Comparison of ENCODE assay signal across 8 cellular contexts in the genomic region with DNA sequence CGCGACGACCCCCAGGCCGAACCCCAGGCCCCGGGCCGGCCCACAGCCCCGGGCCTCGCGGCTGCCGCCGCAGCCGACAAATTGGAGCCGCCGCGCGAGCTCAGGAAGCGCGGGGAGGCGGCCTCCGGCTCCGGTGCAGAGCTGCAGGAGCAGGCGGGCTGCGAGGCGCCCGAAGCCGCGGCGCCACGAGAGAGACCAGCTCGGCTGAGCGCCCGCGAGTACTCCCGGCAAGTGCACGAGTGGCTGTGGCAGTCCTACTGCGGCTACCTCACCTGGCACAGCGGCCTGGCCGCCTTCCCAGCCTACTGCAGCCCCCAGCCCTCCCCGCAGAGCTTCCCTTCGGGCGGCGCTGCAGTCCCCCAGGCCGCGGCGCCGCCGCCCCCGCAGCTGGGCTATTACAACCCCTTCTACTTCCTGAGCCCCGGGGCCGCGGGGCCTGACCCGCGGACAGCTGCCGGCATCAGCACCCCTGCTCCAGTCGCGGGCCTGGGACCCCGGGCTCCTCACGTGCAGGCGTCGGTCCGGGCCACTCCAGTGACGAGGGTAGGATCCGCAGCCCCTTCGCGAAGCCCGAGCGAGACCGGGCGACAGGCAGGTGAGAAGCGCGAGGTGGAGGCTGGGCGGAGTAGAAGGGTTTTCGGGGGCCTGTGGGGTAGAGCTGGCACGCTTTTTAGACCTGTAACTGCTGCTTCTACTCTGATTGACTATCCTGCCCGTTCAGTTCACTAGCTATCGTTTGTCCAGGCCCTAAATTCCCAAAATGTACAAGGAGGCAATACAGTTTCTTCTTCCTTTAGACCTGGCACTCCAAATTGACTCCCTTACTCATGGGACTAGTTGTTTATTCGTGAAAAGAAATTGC. TPM values are rescaled to one million over a fixed set of nuclear protein-coding genes. Genes with fewer than 3 reads are reported as not detected.
DNase-seq lines count a peak whose midpoint lies in the region; ATAC-seq and TF ChIP-seq lines count a peak whose summit lies in the region.

No MANE protein-coding gene starts in this region.

- peaks cover 45 to 46% of the 10 kb centered on the region in 2 donors for H3K4me1 Mint-ChIP-seq in natural killer cell

- in situ Hi-C loops in ACHN (cut with HindIII; ENCODE audit: low pct_ligation_motif_present, low pct_unique_long_range_greater_than_20kb, low sequenced_read_pairs), result no loop called here

- H3K27ac ChIP-seq in fibroblast of lung (ENCODE audit: insufficient read depth, low read length), result peak overlapping the region; percentile 81
- H3K27ac ChIP-seq in tibial artery, result peak overlapping the region; percentile 90 to 99

- H3K4me3 ChIP-seq in fibroblast of lung (replicated peaks in 1 of 4; ENCODE audit: control extremely low read depth in 1 of 4, insufficient read depth in 1 of 4, low read depth in 3 of 4, low read length in 4 of 4) (peak overlapping the region; percentile 77 to 89 (median 84)), tibial artery (peak overlapping the region; percentile 89 to 93)

- H3K36me3 Mint-ChIP-seq in natural killer cell, result peaks cover 18% of the 10 kb centered on the region

- peak overlapping the region; percentile 81 for H3K9ac ChIP-seq in fibroblast of lung (ENCODE audit: insufficient read depth, low read length)

- DNase-seq in ACHN, result peak; percentile 23
- peak; percentile 27 for DNase-seq in NOMO-1 treated with DMSO at 0.1 percent for 48 hours (lab: John Stamatoyannopoulos, UW; ENCODE audit: unreplicated experiment)
- peak; percentile 39 for DNase-seq in activated T-helper 1 cell treated with Interleukin-2 at 50 U/mL for 16 hours (ENCODE audit: low read depth)
- peak; percentile 8 to 39 for DNase-seq in fibroblast of lung (ENCODE audit: low read depth in 2 of 2)
- peak; percentile 45 for DNase-seq in natural killer cell
- peak; percentile 37 to 76 for DNase-seq in tibial artery

- TF ChIP-seq CTCF in fibroblast of lung (conservative IDR thresholded peaks at IDR 0.05 in 1 of 2, IDR thresholded peaks at IDR 0.05 in 1 of 2; ENCODE audit: low read depth in 1 of 2, low read length in 2 of 2), result no peak
- TF ChIP-seq CTCF in natural killer cell (IDR thresholded peaks at IDR 0.05), result no peak
- no peak for TF ChIP-seq CTCF in tibial artery (IDR thresholded peaks at IDR 0.05)

- no peaks in the 10 kb centered on the region for H3K36me3 ChIP-seq in fibroblast of lung (ENCODE audit: control insufficient read depth, insufficient read depth, low read length)
- peaks cover 6 to 28% (median 8%) of the 10 kb centered on the region in 3 donors for H3K36me3 ChIP-seq in tibial artery

- H3K27me3 ChIP-seq in fibroblast of lung (ENCODE audit: control insufficient read depth, insufficient read depth, low read length), result no peaks in the 10 kb centered on the region
- no peaks in the 10 kb centered on the region for H3K27me3 ChIP-seq in tibial artery

- H3K27ac Mint-ChIP-seq in natural killer cell, result peak overlapping the region; percentile 96 to 98

- peak overlapping the region; percentile 93 for H2AFZ ChIP-seq in fibroblast of lung (ENCODE audit: low read length)

- peaks cover 2% of the 10 kb centered on the region for H3K79me2 ChIP-seq in fibroblast of lung (ENCODE audit: control insufficient read depth, insufficient read depth, low read length)

- no peaks in the 10 kb centered on the region for H4K20me1 ChIP-seq in fibroblast of lung (ENCODE audit: control insufficient read depth, extremely low read depth, insufficient read depth, low read length)

- peak overlapping the region; percentile 91 for H3K4me2 ChIP-seq in fibroblast of lung (ENCODE audit: extremely low read depth, insufficient read depth, low read length)

- H3K4me3 Mint-ChIP-seq in natural killer cell, result peak overlapping the region; percentile 97

- no peaks in the 10 kb centered on the region for H3K27me3 Mint-ChIP-seq in natural killer cell (ENCODE audit: low read depth in 2 of 2)

- no peaks in the 10 kb centered on the region for H3K9me3 Mint-ChIP-seq in natural killer cell

- H3K4me1 ChIP-seq in fibroblast of lung (ENCODE audit: control insufficient read depth, extremely low read depth, insufficient read depth, low read length) (no peaks in the 10 kb centered on the region), tibial artery (peaks cover 0 to 16% (median 6%) of the 10 kb centered on the region in 4 donors)

- H3K9me3 ChIP-seq in fibroblast of lung (ENCODE audit: control insufficient read depth, insufficient read depth, low read depth, low read length), result no peaks in the 10 kb centered on the region
- H3K9me3 ChIP-seq in tibial artery, result no peaks in the 10 kb centered on the region

- intact Hi-C loops in natural killer cell (cut with micrococcal nuclease) (loop anchor here (1.0 to 10.0 kb wide), 4 partner anchors 32 to 524 kb away; a partner anchor contains a TSS), tibial artery (cut with DNase I; ENCODE audit: low total_unique reads) (loop anchor here (5.0 kb wide), 2 partner anchors 107 to 197 kb away; a partner anchor contains a TSS)

- ATAC-seq in GM18858 (IDR thresholded peaks at IDR 0.05; ENCODE audit: unreplicated experiment) (peak; percentile 37), HG03039 (IDR thresholded peaks at IDR 0.05; ENCODE audit: unreplicated experiment) (peak; percentile 53), natural killer cell (peak; percentile 46 to 59 (median 57))

RNA-seq across cellular contexts. Expression of a gene that starts 0.7 kb away (rescaled TPM):
- 17.2 and 19.8 TPM in 2 replicates for total RNA-seq in fibroblast of lung
- polyA plus RNA-seq in fibroblast of lung, result 16.8 and 28.1 TPM in 2 replicates
- 13.1 and 22.3 TPM in 2 replicates for polyA plus RNA-seq in fibroblast of lung (2012)
- 0.78 and 3.5 TPM in 2 replicates for polyA minus RNA-seq in fibroblast of lung (ENCODE audit: low replicate concordance)
- 10 to 100 TPM; 32.1 to 45.4 (median 35.5) TPM for total RNA-seq in natural killer cell

Comparison
In these comparisons a context has a peak if more than half of its experiments do, and no peak if none do; other contexts are left out.
1. Peak in every context shown above with its lines: DNase-seq, ATAC-seq, H3K4me3 ChIP-seq and H3K27ac ChIP-seq.